ENCODE assay signal across 1 cellular context in the genomic region with DNA sequence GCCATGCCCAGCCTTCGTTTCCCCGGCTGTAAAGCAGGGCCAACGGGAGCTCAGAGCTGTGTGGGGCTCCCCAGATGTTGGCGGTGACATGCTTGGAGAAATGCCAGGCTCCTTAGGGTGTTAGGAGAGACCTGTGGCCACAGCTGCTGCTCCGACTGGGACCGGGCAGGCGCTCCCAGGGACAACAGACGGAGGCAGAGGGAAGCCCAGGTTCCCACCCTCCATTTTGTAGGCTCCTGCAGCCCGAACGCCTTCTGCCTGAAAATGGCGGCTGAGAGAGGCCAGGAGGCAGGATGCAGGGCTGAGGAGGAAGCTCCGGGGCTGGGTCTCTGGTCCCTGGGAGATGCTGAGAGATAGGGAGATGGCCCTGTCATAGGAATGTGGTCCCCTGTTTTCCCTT.
A peak's percentile ranks its signal among the peaks of the same experiment; 100 is the strongest.
TF ChIP-seq lines count a peak whose summit lies in the region.

No MANE protein-coding gene starts in this region.

TF ChIP-seq in H1, 55 proteins besides CTCF, POLR2A, EP300 and RAD21:
- TF ChIP-seq KDM4A (IDR thresholded peaks at IDR 0.05; ENCODE audit: low read depth, low read length, severe bottlenecking) (no peak), YY1 (IDR thresholded peaks at IDR 0.05; ENCODE audit: low read depth, low read length) (peak; percentile 83)
- TF ChIP-seq, protein P1, sequence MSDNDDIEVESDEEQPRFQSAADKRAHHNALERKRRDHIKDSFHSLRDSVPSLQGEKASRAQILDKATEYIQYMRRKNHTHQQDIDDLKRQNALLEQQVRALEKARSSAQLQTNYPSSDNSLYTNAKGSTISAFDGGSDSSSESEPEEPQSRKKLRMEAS (IDR thresholded peaks at IDR 0.05) = no peak
TF ChIP-seq in H1: peak in this region for 1.
